ENCODE assay signal across 8 cellular contexts in the genomic region with DNA sequence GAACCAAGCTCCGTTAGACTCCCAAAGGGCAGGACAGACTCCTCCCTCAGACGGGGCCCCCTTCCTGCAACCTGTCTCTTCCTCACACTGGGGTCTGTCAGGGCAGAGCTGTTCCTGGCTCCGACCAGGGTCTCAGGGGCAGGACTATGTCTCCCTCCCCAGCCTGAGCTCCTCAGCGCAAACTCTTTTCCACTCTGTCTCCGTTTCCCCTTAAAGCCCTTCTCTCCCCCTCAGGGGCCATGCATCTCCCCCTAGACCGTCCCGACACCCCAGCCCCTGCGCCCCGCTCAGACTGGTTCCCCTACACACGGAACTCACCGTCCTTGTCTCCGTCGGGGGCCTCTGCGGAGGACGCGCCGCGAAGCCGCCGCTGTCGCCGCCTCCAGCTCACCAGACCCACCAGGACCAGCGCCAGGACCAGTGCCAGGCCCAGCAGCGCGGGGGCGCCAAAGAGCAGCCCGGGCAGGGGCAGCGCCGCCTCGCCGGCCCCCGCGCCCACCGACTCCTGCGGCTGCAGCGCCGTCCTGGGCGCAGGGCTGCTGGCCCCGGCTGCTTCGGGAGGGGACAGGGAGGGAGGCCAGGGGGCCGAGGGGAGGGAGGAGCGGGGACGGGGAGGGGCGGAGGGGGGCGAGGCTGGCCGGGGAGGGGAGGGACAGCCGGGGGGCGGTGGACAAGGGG. TPM values are rescaled to one million over a fixed set of nuclear protein-coding genes. Genes with fewer than 3 reads are reported as not detected.
A peak's percentile ranks its signal among the peaks of the same experiment; 100 is the strongest.
DNase-seq lines count a peak whose midpoint lies in the region; ATAC-seq and TF ChIP-seq lines count a peak whose summit lies in the region.

No MANE protein-coding gene starts in this region.

- H3K9me3 ChIP-seq in right cardiac atrium (ENCODE audit: control insufficient read depth, low read length) = no peaks in the 10 kb centered on the region

- no peak overlapping the region for H3K27ac ChIP-seq in right cardiac atrium (ENCODE audit: low read length)

- WGBS in right cardiac atrium = 5% methylated on average over 44 of the region's 48 CpGs

- peak; percentile 77 for DNase-seq in GM10266 (ENCODE audit: extremely low spot score)
- peak; percentile 80 for DNase-seq in activated naive CD4-positive, alpha-beta T cell treated with anti-CD3 and anti-CD28 coated beads for 36 hours
- DNase-seq in right cardiac atrium = peak; percentile 39 to 89 (median 76)
- DNase-seq in stimulated activated CD4-positive, alpha-beta T cell treated with anti-CD3 and anti-CD28 coated beads, Interleukin-12 subunit alpha, Interleukin-12 subunit beta, amount 100 ng/mL, for 4 hours = peak; percentile 76
- no peak for DNase-seq in NCI-H226
- DNase-seq in NCI-H524 (lab: John Stamatoyannopoulos, UW) = no peak

- peak overlapping the region; percentile 63 for H3K4me3 Mint-ChIP-seq in activated naive CD4-positive, alpha-beta T cell treated with anti-CD3 and anti-CD28 coated beads for 36 hours

- H3K27me3 ChIP-seq in right cardiac atrium (ENCODE audit: control insufficient read depth, insufficient read depth) = no peaks in the 10 kb centered on the region

- no peak overlapping the region for H3K27ac Mint-ChIP-seq in activated naive CD4-positive, alpha-beta T cell treated with anti-CD3 and anti-CD28 coated beads for 36 hours

- ATAC-seq in HG03025 (IDR thresholded peaks at IDR 0.05; ENCODE audit: low FRiP score, unreplicated experiment) (peak; percentile 32), right cardiac atrium (peak; percentile 39 to 57)

- H3K9me3 Mint-ChIP-seq in activated naive CD4-positive, alpha-beta T cell treated with anti-CD3 and anti-CD28 coated beads for 36 hours = no peaks in the 10 kb centered on the region

- peak overlapping the region; percentile 55 for H3K4me3 ChIP-seq in right cardiac atrium (ENCODE audit: low read length)

- H3K36me3 Mint-ChIP-seq in activated naive CD4-positive, alpha-beta T cell treated with anti-CD3 and anti-CD28 coated beads for 36 hours (ENCODE audit: low read depth) = peaks cover 3% of the 10 kb centered on the region

- TF ChIP-seq CTCF in GM10266 (IDR thresholded peaks at IDR 0.05; ENCODE audit: control insufficient read depth, insufficient read depth, low read depth, missing control alignments) = peak; percentile 96

- peak; percentile 16; the same call in 1 of the 2 replicates for TF ChIP-seq POLR2A in Raji (IDR thresholded peaks at IDR 0.05; ENCODE audit: insufficient read depth, low read depth, low read length)

- intact Hi-C loops in activated naive CD4-positive, alpha-beta T cell treated with anti-CD3 and anti-CD28 coated beads for 36 hours (cut with micrococcal nuclease) = no loop called here
- intact Hi-C loops in right cardiac atrium (cut with DNase I) = no loop called here

- CTCF ChIA-PET in activated naive CD4-positive, alpha-beta T cell treated with anti-CD3 and anti-CD28 coated beads for 36 hours (lab: Charles Lee) = interaction anchor here (0.5 to 2.1 kb wide), 13 partner anchors 9 to 229 kb away, joined by 3 to 14 read pairs (median 4); no protein-coding TSS in a partner anchor

- no peaks in the 10 kb centered on the region for H3K4me1 ChIP-seq in right cardiac atrium (ENCODE audit: control insufficient read depth, insufficient read depth, low read length)

- H3K4me1 Mint-ChIP-seq in activated naive CD4-positive, alpha-beta T cell treated with anti-CD3 and anti-CD28 coated beads for 36 hours (ENCODE audit: low read depth) = peaks cover 28% of the 10 kb centered on the region

- H3K27me3 Mint-ChIP-seq in activated naive CD4-positive, alpha-beta T cell treated with anti-CD3 and anti-CD28 coated beads for 36 hours (ENCODE audit: low read depth) = peaks cover 6% of the 10 kb centered on the region

RNA-seq across cellular contexts. Expression of a gene that starts 0.7 kb away (rescaled TPM):
- total RNA-seq in activated naive CD4-positive, alpha-beta T cell treated with anti-CD3 and anti-CD28 coated beads for 36 hours = 1 to 10 TPM; 3.2 to 3.8 TPM
- total RNA-seq in right cardiac atrium = under 1 TPM; 0.19 to 0.96 (median 0.55) TPM
- 0.41 TPM for polyA plus RNA-seq in right cardiac atrium

RNA-seq across cellular contexts. Expression of a gene that starts 11.0 kb away (rescaled TPM):
- 1 to 10 TPM; 1.7 to 1.8 TPM for total RNA-seq in activated naive CD4-positive, alpha-beta T cell treated with anti-CD3 and anti-CD28 coated beads for 36 hours
- 1 to 10 TPM; 1.1 to 8.5 (median 2.6) TPM for total RNA-seq in right cardiac atrium
- 0.95 TPM for polyA plus RNA-seq in right cardiac atrium

RNA-seq across cellular contexts. Expression of a gene that starts 21.0 kb away (rescaled TPM):
- 100 to 1,000 TPM in 1 of 2 experiments, 10 to 100 TPM in 1; 95.4 to 110 TPM for total RNA-seq in activated naive CD4-positive, alpha-beta T cell treated with anti-CD3 and anti-CD28 coated beads for 36 hours
- total RNA-seq in right cardiac atrium = 1 to 10 TPM in 2 of 4 donors, not detected in 2; 1.4 to 1.8 TPM
- 0.23 TPM for polyA plus RNA-seq in right cardiac atrium

RNA-seq across cellular contexts. Expression of a gene that starts 43.3 kb away (rescaled TPM):
- total RNA-seq in activated naive CD4-positive, alpha-beta T cell treated with anti-CD3 and anti-CD28 coated beads for 36 hours = 1 to 10 TPM; 1.0 to 1.5 TPM
- total RNA-seq in right cardiac atrium = under 1 TPM; 0.09 to 0.39 (median 0.14) TPM
- 0.14 TPM for polyA plus RNA-seq in right cardiac atrium

Comparison
In these comparisons a context has a peak if more than half of its experiments do, and no peak if none do; other contexts are left out.
1. DNase-seq: peak in GM10266 (single experiment), activated naive CD4-positive, alpha-beta T cell treated with anti-CD3 and anti-CD28 coated beads for 36 hours (single experiment), right cardiac atrium (3 of 3) and stimulated activated CD4-positive, alpha-beta T cell treated with anti-CD3 and anti-CD28 coated beads, Interleukin-12 subunit alpha, Interleukin-12 subunit beta, amount 100 ng/mL, for 4 hours (single experiment); none in NCI-H226 (single experiment) and NCI-H524 (0 of 2).
2. RNA of a gene that starts 21.0 kb away (total RNA-seq): 95.4 to 110 TPM in activated naive CD4-positive, alpha-beta T cell treated with anti-CD3 and anti-CD28 coated beads for 36 hours; 1.4 to 1.8 TPM in right cardiac atrium; every median in the first group is over 10 times any median in the second.